In the genomic region with DNA sequence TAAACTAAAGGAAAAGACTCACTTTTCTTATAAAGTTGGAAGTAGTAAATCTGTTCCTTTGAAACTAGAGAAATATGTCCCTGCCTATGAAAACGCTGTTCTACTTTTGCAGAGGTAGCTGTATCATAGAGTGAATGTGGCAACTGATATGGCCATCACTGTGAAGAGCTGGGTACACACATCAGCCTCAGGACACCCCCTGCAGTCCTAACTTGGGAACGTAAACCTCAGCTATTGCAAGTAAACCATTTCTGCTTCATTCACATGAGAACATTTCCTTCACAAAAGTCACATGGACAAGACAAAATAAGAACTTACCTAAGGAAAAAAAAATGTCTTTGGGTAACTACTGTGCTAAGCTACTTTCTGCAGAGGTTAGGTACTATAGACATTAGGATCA, we compare ENCODE assay signal across 8 cellular contexts.
DNase-seq lines count a peak whose midpoint lies in the region; ATAC-seq and TF ChIP-seq lines count a peak whose summit lies in the region.

No MANE protein-coding gene starts in this region.

- POLR2A ChIA-PET in activated CD4-positive, alpha-beta T cell treated with anti-CD3 and anti-CD28 coated beads for 36 hours (lab: Charles Lee) = no interaction called here

- in situ Hi-C loops in astrocyte of the spinal cord (cut with HindIII; ENCODE audit: low sequenced_read_pairs) = no loop called here

- peak; percentile 44 for DNase-seq in activated CD4-positive, alpha-beta T cell treated with anti-CD3 and anti-CD28 coated beads for 36 hours
- no peak for DNase-seq in activated CD4-positive, alpha-beta T cell treated with anti-CD3 and anti-CD28 coated beads for 1 hour
- peak; percentile 32 for DNase-seq in NB4 (ENCODE audit: low read depth)
- peak; percentile 14 for DNase-seq in astrocyte of the spinal cord (ENCODE audit: low read depth, low spot score)
- DNase-seq in renal cortical epithelial cell (ENCODE audit: low read depth) = peak; percentile 70
- DNase-seq in NCI-H1105 (lab: John Stamatoyannopoulos, UW) = no peak
- DNase-seq in activated effector memory CD4-positive, alpha-beta T cell treated with Interleukin-2 at 50 U/mL for 16 hours = no peak

- no peaks in the 10 kb centered on the region for H3K27me3 Mint-ChIP-seq in activated CD4-positive, alpha-beta T cell treated with anti-CD3 and anti-CD28 coated beads for 36 hours

- no peak overlapping the region for H3K4me3 Mint-ChIP-seq in activated CD4-positive, alpha-beta T cell treated with anti-CD3 and anti-CD28 coated beads for 36 hours

- peaks cover 3% of the 10 kb centered on the region for H3K4me1 Mint-ChIP-seq in activated CD4-positive, alpha-beta T cell treated with anti-CD3 and anti-CD28 coated beads for 36 hours

- no peak for TF ChIP-seq POLR2A in NB4 (IDR thresholded peaks at IDR 0.05; ENCODE audit: extremely low read depth, insufficient read length)

- intact Hi-C loops in activated CD4-positive, alpha-beta T cell treated with anti-CD3 and anti-CD28 coated beads for 36 hours (cut with DNase I, micrococcal nuclease) = loop anchor here (1.0 kb wide), 1 partner anchor 348 kb away; no protein-coding TSS in a partner anchor

- H3K9me3 Mint-ChIP-seq in activated CD4-positive, alpha-beta T cell treated with anti-CD3 and anti-CD28 coated beads for 36 hours (ENCODE audit: low read depth) = no peaks in the 10 kb centered on the region

- H3K36me3 Mint-ChIP-seq in activated CD4-positive, alpha-beta T cell treated with anti-CD3 and anti-CD28 coated beads for 36 hours (ENCODE audit: low read depth) = no peaks in the 10 kb centered on the region

- H3K4me3 ChIP-seq in NB4 (ENCODE audit: low read depth, low read length) (no peak overlapping the region), astrocyte of the spinal cord (ENCODE audit: low read depth, low read length) (no peak overlapping the region)

- CTCF ChIA-PET in activated CD4-positive, alpha-beta T cell treated with anti-CD3 and anti-CD28 coated beads for 36 hours (lab: Charles Lee) = interaction anchor here (0.7 to 1.1 kb wide), 4 partner anchors 10 to 348 kb away, joined by 3 to 4 read pairs (median 3); no protein-coding TSS in a partner anchor

- H3K27ac Mint-ChIP-seq in activated CD4-positive, alpha-beta T cell treated with anti-CD3 and anti-CD28 coated beads for 36 hours = no peak overlapping the region

- ATAC-seq in activated CD4-positive, alpha-beta T cell treated with anti-CD3 and anti-CD28 coated beads for 36 hours = peak; percentile 68
- ATAC-seq in GM21737 (IDR thresholded peaks at IDR 0.05; ENCODE audit: unreplicated experiment) = no peak

- TF ChIP-seq CTCF in NB4 (IDR thresholded peaks at IDR 0.05; ENCODE audit: low read depth, low read length) (peak; percentile 10), astrocyte of the spinal cord (IDR thresholded peaks at IDR 0.05; ENCODE audit: low read depth, low read length) (peak; percentile 14)

Comparison
In these comparisons a context has a peak if more than half of its experiments do, and no peak if none do; other contexts are left out.
1. DNase-seq: peak in activated CD4-positive, alpha-beta T cell treated with anti-CD3 and anti-CD28 coated beads for 36 hours (single experiment), NB4 (single experiment), astrocyte of the spinal cord (single experiment) and renal cortical epithelial cell (single experiment); none in activated CD4-positive, alpha-beta T cell treated with anti-CD3 and anti-CD28 coated beads for 1 hour (single experiment), NCI-H1105 (single experiment) and activated effector memory CD4-positive, alpha-beta T cell treated with Interleukin-2 at 50 U/mL for 16 hours (single experiment).